ENCODE assay signal across 1 cellular context in the genomic region with DNA sequence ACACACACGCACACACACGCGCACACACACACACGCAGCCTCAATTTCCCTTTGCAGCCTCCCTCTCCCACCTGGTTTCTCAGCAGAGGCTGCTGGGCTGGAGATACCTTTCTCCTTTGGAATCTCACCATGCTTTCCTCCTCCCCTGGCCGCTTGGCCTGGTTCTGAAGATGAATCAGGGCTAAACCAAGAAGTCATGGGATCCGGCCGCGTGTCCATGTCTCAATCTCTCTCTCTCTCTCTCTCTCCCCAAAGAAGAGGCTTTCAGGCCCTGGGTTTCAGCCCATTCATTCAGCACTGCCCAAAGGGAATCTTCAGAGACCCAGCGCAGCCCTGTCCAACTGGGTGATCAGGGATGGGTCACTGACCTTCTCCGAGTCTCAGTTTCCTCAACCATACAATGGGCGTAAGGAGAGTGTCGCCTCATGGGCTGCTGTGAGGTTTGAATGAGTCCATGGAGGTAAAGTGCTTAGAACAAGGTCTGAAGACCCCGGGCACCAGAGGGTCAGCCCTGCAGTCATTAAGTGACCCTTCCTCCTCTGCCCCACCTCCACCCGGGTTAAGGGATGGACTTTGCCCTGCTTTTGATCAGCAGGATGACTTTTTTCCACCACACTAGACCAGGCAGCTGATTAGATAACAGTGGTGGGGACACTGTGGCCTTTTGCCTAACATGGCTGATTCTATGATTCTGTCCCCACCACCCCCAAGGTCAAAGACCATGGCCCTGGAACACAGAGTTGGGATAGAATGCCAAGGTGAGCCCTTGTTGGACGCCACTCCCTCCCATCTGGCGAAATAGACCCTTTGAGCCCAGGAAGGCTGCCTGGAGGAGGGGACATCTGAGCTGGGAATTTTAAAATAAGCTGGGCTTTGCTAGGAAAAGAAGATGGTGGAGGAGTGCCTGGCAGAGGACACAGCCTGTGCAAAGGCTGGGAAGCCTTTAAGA.
TF ChIP-seq lines count a peak whose summit lies in the region.

No MANE protein-coding gene starts in this region.

TF ChIP-seq in HepG2, 621 proteins besides CTCF, POLR2A, EP300 and RAD21 (continued from another document and continues in another):
- TF ChIP-seq, protein P1, sequence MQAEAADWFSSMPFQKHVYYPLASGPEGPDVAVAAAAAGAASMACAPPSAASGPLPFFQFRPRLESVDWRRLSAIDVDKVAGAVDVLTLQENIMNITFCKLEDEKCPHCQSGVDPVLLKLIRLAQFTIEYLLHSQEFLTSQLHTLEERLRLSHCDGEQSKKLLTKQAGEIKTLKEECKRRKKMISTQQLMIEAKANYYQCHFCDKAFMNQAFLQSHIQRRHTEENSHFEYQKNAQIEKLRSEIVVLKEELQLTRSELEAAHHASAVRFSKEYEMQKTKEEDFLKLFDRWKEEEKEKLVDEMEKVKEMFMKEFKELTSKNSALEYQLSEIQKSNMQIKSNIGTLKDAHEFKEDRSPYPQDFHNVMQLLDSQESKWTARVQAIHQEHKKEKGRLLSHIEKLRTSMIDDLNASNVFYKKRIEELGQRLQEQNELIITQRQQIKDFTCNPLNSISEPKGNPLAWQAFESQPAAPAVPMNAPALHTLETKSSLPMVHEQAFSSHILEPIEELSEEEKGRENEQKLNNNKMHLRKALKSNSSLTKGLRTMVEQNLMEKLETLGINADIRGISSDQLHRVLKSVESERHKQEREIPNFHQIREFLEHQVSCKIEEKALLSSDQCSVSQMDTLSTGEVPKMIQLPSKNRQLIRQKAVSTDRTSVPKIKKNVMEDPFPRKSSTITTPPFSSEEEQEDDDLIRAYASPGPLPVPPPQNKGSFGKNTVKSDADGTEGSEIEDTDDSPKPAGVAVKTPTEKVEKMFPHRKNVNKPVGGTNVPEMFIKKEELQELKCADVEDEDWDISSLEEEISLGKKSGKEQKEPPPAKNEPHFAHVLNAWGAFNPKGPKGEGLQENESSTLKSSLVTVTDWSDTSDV (CRISPR knock-in tag; IDR thresholded peaks at IDR 0.05): no peak
- TF ChIP-seq ZNF644 (CRISPR knock-in tag; IDR thresholded peaks at IDR 0.05; ENCODE audit: low read depth) (peak; percentile 97), ARHGAP35 (CRISPR knock-in tag; IDR thresholded peaks at IDR 0.05; ENCODE audit: borderline replicate concordance) (no peak; the same call in 1 of the 2 replicates), ZFP90 (CRISPR knock-in tag; IDR thresholded peaks at IDR 0.05; ENCODE audit: borderline replicate concordance) (peak; percentile 59; the same call in 1 of the 2 replicates), ZNF777 (CRISPR knock-in tag; IDR thresholded peaks at IDR 0.05) (peak; percentile 75; the same call in 1 of the 2 replicates), ZNF44 (CRISPR knock-in tag; IDR thresholded peaks at IDR 0.05) (no peak), RFXAP (CRISPR knock-in tag; IDR thresholded peaks at IDR 0.05; ENCODE audit: borderline replicate concordance) (peak; percentile 21; the same call in 1 of the 2 replicates), ZNF766 (CRISPR knock-in tag; IDR thresholded peaks at IDR 0.05; ENCODE audit: borderline replicate concordance) (no peak), ZNF329 (CRISPR knock-in tag; IDR thresholded peaks at IDR 0.05; ENCODE audit: low read depth) (no peak), GLI4 (CRISPR knock-in tag; IDR thresholded peaks at IDR 0.05; ENCODE audit: borderline replicate concordance) (no peak), ZNF746 (CRISPR knock-in tag; IDR thresholded peaks at IDR 0.05) (peak; percentile 100), ARID2 (CRISPR knock-in tag; IDR thresholded peaks at IDR 0.05; ENCODE audit: borderline replicate concordance) (no peak; the same call in 1 of the 2 replicates), ZNF510 (CRISPR knock-in tag; IDR thresholded peaks at IDR 0.05; ENCODE audit: low read depth) (no peak), ZFY (CRISPR knock-in tag; IDR thresholded peaks at IDR 0.05) (0 out of 2 replicates have a peak, but pooled peaks have one; percentile 43), SAFB2 (CRISPR knock-in tag; IDR thresholded peaks at IDR 0.05; ENCODE audit: borderline replicate concordance, low read depth) (no peak), HOXD1 (CRISPR knock-in tag; IDR thresholded peaks at IDR 0.05) (0 out of 2 replicates have a peak, but pooled peaks have one; percentile 43), ZNF10 (CRISPR knock-in tag; IDR thresholded peaks at IDR 0.05; ENCODE audit: borderline replicate concordance, low read depth) (no peak), ZNF549 (CRISPR knock-in tag; IDR thresholded peaks at IDR 0.05) (no peak), MED1 (CRISPR knock-in tag; IDR thresholded peaks at IDR 0.05) (peak; percentile 96), KAT8 (CRISPR knock-in tag; IDR thresholded peaks at IDR 0.05) (peak; percentile 73; the same call in 1 of the 2 replicates), KDM6A (CRISPR knock-in tag; IDR thresholded peaks at IDR 0.05; ENCODE audit: low read depth) (peak; percentile 88), CEBPG (CRISPR knock-in tag; IDR thresholded peaks at IDR 0.05) (peak; percentile 72), ZFP36 (IDR thresholded peaks at IDR 0.05; ENCODE audit: borderline replicate concordance, low read depth, low read length, partially characterized antibody) (peak; percentile 100), NFATC3 (CRISPR knock-in tag; IDR thresholded peaks at IDR 0.05) (no peak), ZNF225 (CRISPR knock-in tag; IDR thresholded peaks at IDR 0.05) (no peak), ZBTB1 (CRISPR knock-in tag; IDR thresholded peaks at IDR 0.05; ENCODE audit: borderline replicate concordance) (no peak), ZSCAN20 (CRISPR knock-in tag; IDR thresholded peaks at IDR 0.05; ENCODE audit: borderline replicate concordance) (0 out of 2 replicates have a peak, but pooled peaks have one; percentile 29), ZZZ3 (CRISPR knock-in tag; IDR thresholded peaks at IDR 0.05; ENCODE audit: borderline replicate concordance) (no peak), FOXC1 (CRISPR knock-in tag; IDR thresholded peaks at IDR 0.05; ENCODE audit: borderline replicate concordance) (no peak; the same call in 1 of the 2 replicates), PRMT3 (CRISPR knock-in tag; IDR thresholded peaks at IDR 0.05; ENCODE audit: borderline replicate concordance, low read depth) (no peak), ZNF607 (CRISPR knock-in tag; IDR thresholded peaks at IDR 0.05; ENCODE audit: borderline replicate concordance) (peak; percentile 88; the same call in 1 of the 2 replicates)
- TF ChIP-seq, protein P2, sequence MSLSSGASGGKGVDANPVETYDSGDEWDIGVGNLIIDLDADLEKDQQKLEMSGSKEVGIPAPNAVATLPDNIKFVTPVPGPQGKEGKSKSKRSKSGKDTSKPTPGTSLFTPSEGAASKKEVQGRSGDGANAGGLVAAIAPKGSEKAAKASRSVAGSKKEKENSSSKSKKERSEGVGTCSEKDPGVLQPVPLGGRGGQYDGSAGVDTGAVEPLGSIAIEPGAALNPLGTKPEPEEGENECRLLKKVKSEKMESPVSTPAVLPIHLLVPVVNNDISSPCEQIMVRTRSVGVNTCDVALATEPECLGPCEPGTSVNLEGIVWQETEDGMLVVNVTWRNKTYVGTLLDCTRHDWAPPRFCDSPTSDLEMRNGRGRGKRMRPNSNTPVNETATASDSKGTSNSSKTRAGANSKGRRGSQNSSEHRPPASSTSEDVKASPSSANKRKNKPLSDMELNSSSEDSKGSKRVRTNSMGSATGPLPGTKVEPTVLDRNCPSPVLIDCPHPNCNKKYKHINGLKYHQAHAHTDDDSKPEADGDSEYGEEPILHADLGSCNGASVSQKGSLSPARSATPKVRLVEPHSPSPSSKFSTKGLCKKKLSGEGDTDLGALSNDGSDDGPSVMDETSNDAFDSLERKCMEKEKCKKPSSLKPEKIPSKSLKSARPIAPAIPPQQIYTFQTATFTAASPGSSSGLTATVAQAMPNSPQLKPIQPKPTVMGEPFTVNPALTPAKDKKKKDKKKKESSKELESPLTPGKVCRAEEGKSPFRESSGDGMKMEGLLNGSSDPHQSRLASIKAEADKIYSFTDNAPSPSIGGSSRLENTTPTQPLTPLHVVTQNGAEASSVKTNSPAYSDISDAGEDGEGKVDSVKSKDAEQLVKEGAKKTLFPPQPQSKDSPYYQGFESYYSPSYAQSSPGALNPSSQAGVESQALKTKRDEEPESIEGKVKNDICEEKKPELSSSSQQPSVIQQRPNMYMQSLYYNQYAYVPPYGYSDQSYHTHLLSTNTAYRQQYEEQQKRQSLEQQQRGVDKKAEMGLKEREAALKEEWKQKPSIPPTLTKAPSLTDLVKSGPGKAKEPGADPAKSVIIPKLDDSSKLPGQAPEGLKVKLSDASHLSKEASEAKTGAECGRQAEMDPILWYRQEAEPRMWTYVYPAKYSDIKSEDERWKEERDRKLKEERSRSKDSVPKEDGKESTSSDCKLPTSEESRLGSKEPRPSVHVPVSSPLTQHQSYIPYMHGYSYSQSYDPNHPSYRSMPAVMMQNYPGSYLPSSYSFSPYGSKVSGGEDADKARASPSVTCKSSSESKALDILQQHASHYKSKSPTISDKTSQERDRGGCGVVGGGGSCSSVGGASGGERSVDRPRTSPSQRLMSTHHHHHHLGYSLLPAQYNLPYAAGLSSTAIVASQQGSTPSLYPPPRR (CRISPR knock-in tag; IDR thresholded peaks at IDR 0.05; ENCODE audit: borderline replicate concordance): peak; percentile 92; the same call in 1 of the 2 replicates
- TF ChIP-seq, protein P3, sequence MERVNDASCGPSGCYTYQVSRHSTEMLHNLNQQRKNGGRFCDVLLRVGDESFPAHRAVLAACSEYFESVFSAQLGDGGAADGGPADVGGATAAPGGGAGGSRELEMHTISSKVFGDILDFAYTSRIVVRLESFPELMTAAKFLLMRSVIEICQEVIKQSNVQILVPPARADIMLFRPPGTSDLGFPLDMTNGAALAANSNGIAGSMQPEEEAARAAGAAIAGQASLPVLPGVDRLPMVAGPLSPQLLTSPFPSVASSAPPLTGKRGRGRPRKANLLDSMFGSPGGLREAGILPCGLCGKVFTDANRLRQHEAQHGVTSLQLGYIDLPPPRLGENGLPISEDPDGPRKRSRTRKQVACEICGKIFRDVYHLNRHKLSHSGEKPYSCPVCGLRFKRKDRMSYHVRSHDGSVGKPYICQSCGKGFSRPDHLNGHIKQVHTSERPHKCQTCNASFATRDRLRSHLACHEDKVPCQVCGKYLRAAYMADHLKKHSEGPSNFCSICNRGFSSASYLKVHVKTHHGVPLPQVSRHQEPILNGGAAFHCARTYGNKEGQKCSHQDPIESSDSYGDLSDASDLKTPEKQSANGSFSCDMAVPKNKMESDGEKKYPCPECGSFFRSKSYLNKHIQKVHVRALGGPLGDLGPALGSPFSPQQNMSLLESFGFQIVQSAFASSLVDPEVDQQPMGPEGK (CRISPR knock-in tag; IDR thresholded peaks at IDR 0.05): peak; percentile 89
- TF ChIP-seq, protein P4, sequence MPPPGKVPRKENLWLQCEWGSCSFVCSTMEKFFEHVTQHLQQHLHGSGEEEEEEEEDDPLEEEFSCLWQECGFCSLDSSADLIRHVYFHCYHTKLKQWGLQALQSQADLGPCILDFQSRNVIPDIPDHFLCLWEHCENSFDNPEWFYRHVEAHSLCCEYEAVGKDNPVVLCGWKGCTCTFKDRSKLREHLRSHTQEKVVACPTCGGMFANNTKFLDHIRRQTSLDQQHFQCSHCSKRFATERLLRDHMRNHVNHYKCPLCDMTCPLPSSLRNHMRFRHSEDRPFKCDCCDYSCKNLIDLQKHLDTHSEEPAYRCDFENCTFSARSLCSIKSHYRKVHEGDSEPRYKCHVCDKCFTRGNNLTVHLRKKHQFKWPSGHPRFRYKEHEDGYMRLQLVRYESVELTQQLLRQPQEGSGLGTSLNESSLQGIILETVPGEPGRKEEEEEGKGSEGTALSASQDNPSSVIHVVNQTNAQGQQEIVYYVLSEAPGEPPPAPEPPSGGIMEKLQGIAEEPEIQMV (CRISPR knock-in tag; IDR thresholded peaks at IDR 0.05; ENCODE audit: low read depth): no peak
- TF ChIP-seq, protein P5, sequence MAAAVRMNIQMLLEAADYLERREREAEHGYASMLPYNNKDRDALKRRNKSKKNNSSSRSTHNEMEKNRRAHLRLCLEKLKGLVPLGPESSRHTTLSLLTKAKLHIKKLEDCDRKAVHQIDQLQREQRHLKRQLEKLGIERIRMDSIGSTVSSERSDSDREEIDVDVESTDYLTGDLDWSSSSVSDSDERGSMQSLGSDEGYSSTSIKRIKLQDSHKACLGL (CRISPR knock-in tag; IDR thresholded peaks at IDR 0.05): no peak
- TF ChIP-seq, protein P6, sequence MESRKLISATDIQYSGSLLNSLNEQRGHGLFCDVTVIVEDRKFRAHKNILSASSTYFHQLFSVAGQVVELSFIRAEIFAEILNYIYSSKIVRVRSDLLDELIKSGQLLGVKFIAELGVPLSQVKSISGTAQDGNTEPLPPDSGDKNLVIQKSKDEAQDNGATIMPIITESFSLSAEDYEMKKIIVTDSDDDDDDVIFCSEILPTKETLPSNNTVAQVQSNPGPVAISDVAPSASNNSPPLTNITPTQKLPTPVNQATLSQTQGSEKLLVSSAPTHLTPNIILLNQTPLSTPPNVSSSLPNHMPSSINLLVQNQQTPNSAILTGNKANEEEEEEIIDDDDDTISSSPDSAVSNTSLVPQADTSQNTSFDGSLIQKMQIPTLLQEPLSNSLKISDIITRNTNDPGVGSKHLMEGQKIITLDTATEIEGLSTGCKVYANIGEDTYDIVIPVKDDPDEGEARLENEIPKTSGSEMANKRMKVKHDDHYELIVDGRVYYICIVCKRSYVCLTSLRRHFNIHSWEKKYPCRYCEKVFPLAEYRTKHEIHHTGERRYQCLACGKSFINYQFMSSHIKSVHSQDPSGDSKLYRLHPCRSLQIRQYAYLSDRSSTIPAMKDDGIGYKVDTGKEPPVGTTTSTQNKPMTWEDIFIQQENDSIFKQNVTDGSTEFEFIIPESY (CRISPR knock-in tag; IDR thresholded peaks at IDR 0.05): peak; percentile 29
- TF ChIP-seq, protein P7, sequence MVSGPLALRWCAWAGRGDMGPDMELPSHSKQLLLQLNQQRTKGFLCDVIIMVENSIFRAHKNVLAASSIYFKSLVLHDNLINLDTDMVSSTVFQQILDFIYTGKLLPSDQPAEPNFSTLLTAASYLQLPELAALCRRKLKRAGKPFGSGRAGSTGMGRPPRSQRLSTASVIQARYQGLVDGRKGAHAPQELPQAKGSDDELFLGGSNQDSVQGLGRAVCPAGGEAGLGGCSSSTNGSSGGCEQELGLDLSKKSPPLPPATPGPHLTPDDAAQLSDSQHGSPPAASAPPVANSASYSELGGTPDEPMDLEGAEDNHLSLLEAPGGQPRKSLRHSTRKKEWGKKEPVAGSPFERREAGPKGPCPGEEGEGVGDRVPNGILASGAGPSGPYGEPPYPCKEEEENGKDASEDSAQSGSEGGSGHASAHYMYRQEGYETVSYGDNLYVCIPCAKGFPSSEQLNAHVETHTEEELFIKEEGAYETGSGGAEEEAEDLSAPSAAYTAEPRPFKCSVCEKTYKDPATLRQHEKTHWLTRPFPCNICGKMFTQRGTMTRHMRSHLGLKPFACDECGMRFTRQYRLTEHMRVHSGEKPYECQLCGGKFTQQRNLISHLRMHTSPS (CRISPR knock-in tag; IDR thresholded peaks at IDR 0.05; ENCODE audit: low read depth): peak; percentile 94
- TF ChIP-seq, protein P8, sequence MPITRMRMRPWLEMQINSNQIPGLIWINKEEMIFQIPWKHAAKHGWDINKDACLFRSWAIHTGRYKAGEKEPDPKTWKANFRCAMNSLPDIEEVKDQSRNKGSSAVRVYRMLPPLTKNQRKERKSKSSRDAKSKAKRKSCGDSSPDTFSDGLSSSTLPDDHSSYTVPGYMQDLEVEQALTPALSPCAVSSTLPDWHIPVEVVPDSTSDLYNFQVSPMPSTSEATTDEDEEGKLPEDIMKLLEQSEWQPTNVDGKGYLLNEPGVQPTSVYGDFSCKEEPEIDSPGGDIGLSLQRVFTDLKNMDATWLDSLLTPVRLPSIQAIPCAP (CRISPR knock-in tag; IDR thresholded peaks at IDR 0.05; ENCODE audit: low read depth): no peak
- TF ChIP-seq, protein P9, sequence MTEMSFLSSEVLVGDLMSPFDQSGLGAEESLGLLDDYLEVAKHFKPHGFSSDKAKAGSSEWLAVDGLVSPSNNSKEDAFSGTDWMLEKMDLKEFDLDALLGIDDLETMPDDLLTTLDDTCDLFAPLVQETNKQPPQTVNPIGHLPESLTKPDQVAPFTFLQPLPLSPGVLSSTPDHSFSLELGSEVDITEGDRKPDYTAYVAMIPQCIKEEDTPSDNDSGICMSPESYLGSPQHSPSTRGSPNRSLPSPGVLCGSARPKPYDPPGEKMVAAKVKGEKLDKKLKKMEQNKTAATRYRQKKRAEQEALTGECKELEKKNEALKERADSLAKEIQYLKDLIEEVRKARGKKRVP (CRISPR knock-in tag; IDR thresholded peaks at IDR 0.05): no peak
